In the genomic region with DNA sequence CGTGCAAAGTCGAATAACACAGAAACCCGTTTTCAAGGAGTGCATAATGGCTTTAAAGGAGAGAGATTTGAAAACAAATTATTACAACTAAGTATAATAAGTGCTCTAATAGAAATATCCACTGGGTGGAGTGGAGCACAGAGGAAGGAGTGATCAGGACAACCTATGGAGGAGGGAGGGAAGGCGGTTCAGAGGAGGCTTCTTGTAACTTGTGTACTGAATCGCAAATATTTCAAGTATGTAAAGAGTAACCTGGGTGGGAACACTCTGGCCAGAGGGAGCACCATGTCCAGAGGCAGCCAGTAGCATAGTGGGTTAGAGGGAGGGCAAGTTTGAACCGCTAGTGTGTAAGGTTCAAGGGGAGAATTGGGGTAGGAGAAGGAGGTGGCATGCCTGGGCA, we compare ENCODE assay signal across 1 cellular context.
TF ChIP-seq lines count a peak whose summit lies in the region.

No MANE protein-coding gene starts in this region.

TF ChIP-seq in SK-N-SH, 30 proteins besides CTCF, POLR2A, EP300 and RAD21:
- TF ChIP-seq RCOR1 (IDR thresholded peaks at IDR 0.05; ENCODE audit: low read length) = no peak
- TF ChIP-seq, protein P1, sequence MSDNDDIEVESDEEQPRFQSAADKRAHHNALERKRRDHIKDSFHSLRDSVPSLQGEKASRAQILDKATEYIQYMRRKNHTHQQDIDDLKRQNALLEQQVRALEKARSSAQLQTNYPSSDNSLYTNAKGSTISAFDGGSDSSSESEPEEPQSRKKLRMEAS (IDR thresholded peaks at IDR 0.05; ENCODE audit: low read depth) = no peak
- TF ChIP-seq FOXJ3 (CRISPR knock-in tag; IDR thresholded peaks at IDR 0.05) = no peak
- TF ChIP-seq, protein P2, sequence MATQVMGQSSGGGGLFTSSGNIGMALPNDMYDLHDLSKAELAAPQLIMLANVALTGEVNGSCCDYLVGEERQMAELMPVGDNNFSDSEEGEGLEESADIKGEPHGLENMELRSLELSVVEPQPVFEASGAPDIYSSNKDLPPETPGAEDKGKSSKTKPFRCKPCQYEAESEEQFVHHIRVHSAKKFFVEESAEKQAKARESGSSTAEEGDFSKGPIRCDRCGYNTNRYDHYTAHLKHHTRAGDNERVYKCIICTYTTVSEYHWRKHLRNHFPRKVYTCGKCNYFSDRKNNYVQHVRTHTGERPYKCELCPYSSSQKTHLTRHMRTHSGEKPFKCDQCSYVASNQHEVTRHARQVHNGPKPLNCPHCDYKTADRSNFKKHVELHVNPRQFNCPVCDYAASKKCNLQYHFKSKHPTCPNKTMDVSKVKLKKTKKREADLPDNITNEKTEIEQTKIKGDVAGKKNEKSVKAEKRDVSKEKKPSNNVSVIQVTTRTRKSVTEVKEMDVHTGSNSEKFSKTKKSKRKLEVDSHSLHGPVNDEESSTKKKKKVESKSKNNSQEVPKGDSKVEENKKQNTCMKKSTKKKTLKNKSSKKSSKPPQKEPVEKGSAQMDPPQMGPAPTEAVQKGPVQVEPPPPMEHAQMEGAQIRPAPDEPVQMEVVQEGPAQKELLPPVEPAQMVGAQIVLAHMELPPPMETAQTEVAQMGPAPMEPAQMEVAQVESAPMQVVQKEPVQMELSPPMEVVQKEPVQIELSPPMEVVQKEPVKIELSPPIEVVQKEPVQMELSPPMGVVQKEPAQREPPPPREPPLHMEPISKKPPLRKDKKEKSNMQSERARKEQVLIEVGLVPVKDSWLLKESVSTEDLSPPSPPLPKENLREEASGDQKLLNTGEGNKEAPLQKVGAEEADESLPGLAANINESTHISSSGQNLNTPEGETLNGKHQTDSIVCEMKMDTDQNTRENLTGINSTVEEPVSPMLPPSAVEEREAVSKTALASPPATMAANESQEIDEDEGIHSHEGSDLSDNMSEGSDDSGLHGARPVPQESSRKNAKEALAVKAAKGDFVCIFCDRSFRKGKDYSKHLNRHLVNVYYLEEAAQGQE (IDR thresholded peaks at IDR 0.05; ENCODE audit: low read depth, low read length) = no peak
- no peak for TF ChIP-seq SIN3A (IDR thresholded peaks at IDR 0.05; ENCODE audit: borderline replicate concordance, low read depth, low read length)
- TF ChIP-seq, protein P3, sequence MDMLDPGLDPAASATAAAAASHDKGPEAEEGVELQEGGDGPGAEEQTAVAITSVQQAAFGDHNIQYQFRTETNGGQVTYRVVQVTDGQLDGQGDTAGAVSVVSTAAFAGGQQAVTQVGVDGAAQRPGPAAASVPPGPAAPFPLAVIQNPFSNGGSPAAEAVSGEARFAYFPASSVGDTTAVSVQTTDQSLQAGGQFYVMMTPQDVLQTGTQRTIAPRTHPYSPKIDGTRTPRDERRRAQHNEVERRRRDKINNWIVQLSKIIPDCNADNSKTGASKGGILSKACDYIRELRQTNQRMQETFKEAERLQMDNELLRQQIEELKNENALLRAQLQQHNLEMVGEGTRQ (IDR thresholded peaks at IDR 0.05; ENCODE audit: borderline replicate concordance, low read depth, low read length) = no peak
- TF ChIP-seq GATA2 (CRISPR knock-in tag; IDR thresholded peaks at IDR 0.05) = no peak
- TF ChIP-seq NFIC (IDR thresholded peaks at IDR 0.05; ENCODE audit: borderline replicate concordance) = no peak
- TF ChIP-seq, protein P4, sequence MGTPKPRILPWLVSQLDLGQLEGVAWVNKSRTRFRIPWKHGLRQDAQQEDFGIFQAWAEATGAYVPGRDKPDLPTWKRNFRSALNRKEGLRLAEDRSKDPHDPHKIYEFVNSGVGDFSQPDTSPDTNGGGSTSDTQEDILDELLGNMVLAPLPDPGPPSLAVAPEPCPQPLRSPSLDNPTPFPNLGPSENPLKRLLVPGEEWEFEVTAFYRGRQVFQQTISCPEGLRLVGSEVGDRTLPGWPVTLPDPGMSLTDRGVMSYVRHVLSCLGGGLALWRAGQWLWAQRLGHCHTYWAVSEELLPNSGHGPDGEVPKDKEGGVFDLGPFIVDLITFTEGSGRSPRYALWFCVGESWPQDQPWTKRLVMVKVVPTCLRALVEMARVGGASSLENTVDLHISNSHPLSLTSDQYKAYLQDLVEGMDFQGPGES (IDR thresholded peaks at IDR 0.05; ENCODE audit: low read depth, low read length) = no peak
- no peak for TF ChIP-seq CHD2 (IDR thresholded peaks at IDR 0.05; ENCODE audit: low read length, partially characterized antibody)
- TF ChIP-seq YY1 (IDR thresholded peaks at IDR 0.05; ENCODE audit: low read depth) = no peak
- no peak for TF ChIP-seq GABPA (IDR thresholded peaks at IDR 0.05; ENCODE audit: low read depth)
